In the genomic region with DNA sequence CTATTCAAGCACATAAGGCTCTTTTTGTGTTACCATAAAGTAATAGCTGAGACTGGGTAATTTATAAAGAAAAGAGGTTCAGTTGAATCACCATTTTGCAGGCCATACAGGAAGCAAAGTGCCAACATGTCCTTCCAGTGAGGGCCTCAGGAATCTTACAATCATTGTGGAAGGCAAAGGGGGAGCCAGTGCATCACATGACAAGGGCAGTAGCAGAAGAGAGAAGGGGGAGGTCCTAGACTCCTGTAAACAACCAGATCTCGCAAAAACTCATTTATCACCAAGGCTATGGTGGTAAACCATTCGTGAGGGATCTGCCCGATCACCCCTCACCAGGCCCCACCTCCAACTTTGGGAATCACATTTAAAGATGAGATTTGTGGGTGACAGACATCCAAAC, we compare ENCODE assay signal across 23 cellular contexts. TPM values are rescaled to one million over a fixed set of nuclear protein-coding genes. Genes with fewer than 3 reads are reported as not detected.
A peak's percentile ranks its signal among the peaks of the same experiment; 100 is the strongest.
DNase-seq lines count a peak whose midpoint lies in the region; ATAC-seq, FAIRE-seq and TF ChIP-seq lines count a peak whose summit lies in the region.
"Had no signal": no experiment of that assay in that cellular context is flagged by ENCODE, and none has a peak within 500 bp of the region (broad histone marks: within the 10 kb centered on the region; RNA-seq: fewer than 3 reads in every experiment).

No MANE protein-coding gene starts in this region.

- POLR2A ChIA-PET in HEK293 (lab: Yijun Ruan, JAX) (no interaction called here), K562 (lab: Yijun Ruan, JAX) (no interaction called here)
- POLR2A ChIA-PET in CD8-positive, alpha-beta T cell (lab: Charles Lee): no interaction called here

- no peak overlapping the region for H3K9ac ChIP-seq in K562 (ENCODE audit: insufficient read depth in 1 of 2, low read depth in 2 of 2, low read length in 2 of 2)
- no peak overlapping the region for H3K9ac ChIP-seq in mesendoderm (ENCODE audit: low read length)

- H3K4me3 ChIP-seq in HEK293 (ENCODE audit: low read depth, low read length) (no peak overlapping the region), K562 (no peak overlapping the region), mesendoderm (ENCODE audit: low read length) (no peak overlapping the region)
- H3K4me3 ChIP-seq in CD8-positive, alpha-beta T cell (ENCODE audit: low read depth, low read length): no peak overlapping the region

- H3K4me3 Mint-ChIP-seq in CD8-positive, alpha-beta T cell: no peak overlapping the region
- H3K4me3 Mint-ChIP-seq: CD4-positive, CD25-positive, alpha-beta regulatory T cell; IgD-negative memory B cell had no signal

- no peak for TF ChIP-seq CTCF in HEK293 (tag by site-specific recombination; IDR thresholded peaks at IDR 0.05)
- no peak for TF ChIP-seq CTCF in K562 (IDR thresholded peaks at IDR 0.05 in 2 of 3, conservative IDR thresholded peaks at IDR 0.05 in 1 of 3; ENCODE audit: insufficient read depth in 2 of 3, low read depth in 1 of 3, low read length in 3 of 3)
- no peak for TF ChIP-seq CTCF in CD8-positive, alpha-beta T cell (IDR thresholded peaks at IDR 0.05)

- H3K27ac ChIP-seq in HEK293 (ENCODE audit: extremely low read depth, low read depth, low read length): no peak overlapping the region
- H3K27ac ChIP-seq in K562 (ENCODE audit: extremely low read depth, low read depth, low read length): no peak overlapping the region
- H3K27ac ChIP-seq in mesendoderm (ENCODE audit: low read depth, low read length): no peak overlapping the region
- H3K27ac ChIP-seq in CD8-positive, alpha-beta T cell (ENCODE audit: low read depth, low read length): no peak overlapping the region

- H3K9me1 ChIP-seq in K562 (ENCODE audit: control insufficient read depth, insufficient read depth, low read length): no peaks in the 10 kb centered on the region

- TF ChIP-seq POLR2A in K562 (conservative IDR thresholded peaks at IDR 0.05): no peak

- peaks cover 3% of the 10 kb centered on the region; the same call in 1 of the 2 replicates for H3K4me1 ChIP-seq in HEK293 (ENCODE audit: control insufficient read depth, insufficient read depth, low read length)
- no peaks in the 10 kb centered on the region for H3K4me1 ChIP-seq in K562 (replicated peaks in 1 of 2; ENCODE audit: control insufficient read depth in 2 of 2, insufficient read depth in 2 of 2, low read length in 2 of 2)
- no peaks in the 10 kb centered on the region for H3K4me1 ChIP-seq in mesendoderm (ENCODE audit: control insufficient read depth, low read depth, low read length)
- H3K4me1 ChIP-seq in CD8-positive, alpha-beta T cell (ENCODE audit: insufficient read depth, low read length): no peaks in the 10 kb centered on the region
- H3K4me1 ChIP-seq: BE2C, Caco-2 had no signal

- no peak overlapping the region for H3K23ac ChIP-seq in mesendoderm (ENCODE audit: low read length)

- peaks cover 2% of the 10 kb centered on the region for H3K9me3 Mint-ChIP-seq in CD8-positive, alpha-beta T cell

- no peak overlapping the region for H4K8ac ChIP-seq in mesendoderm (ENCODE audit: low read depth, low read length)

- intact Hi-C loops in K562 (cut with micrococcal nuclease): no loop called here
- intact Hi-C loops in CD8-positive, alpha-beta T cell (cut with DNase I, micrococcal nuclease): no loop called here

- TF ChIP-seq RAD21 in K562 (CRISPR knock-in tag; conservative IDR thresholded peaks at IDR 0.05 in 1 of 2, IDR thresholded peaks at IDR 0.05 in 1 of 2): no peak

- no TSS peak for BruUV-seq in K562 (replicated peaks; lab: Mats Ljungman, UMichigan)

- no peaks in the 10 kb centered on the region for H3K4me1 Mint-ChIP-seq in CD8-positive, alpha-beta T cell (ENCODE audit: low read depth)
- H3K4me1 Mint-ChIP-seq: CD4-positive, CD25-positive, alpha-beta regulatory T cell; IgD-negative memory B cell had no signal

- in situ Hi-C loops in K562 (cut with MboI): no loop called here

- H2BK5ac ChIP-seq in mesendoderm (ENCODE audit: low read length): no peak overlapping the region

- H3K9me3 ChIP-seq in HEK293 (ENCODE audit: control insufficient read depth, insufficient read depth, low read depth, low read length): no peaks in the 10 kb centered on the region
- H3K9me3 ChIP-seq in K562 (replicated peaks; ENCODE audit: control insufficient read depth, insufficient read depth, low read depth, low read length): no peaks in the 10 kb centered on the region
- no peaks in the 10 kb centered on the region for H3K9me3 ChIP-seq in CD8-positive, alpha-beta T cell (ENCODE audit: low read length)
- H3K9me3 ChIP-seq: BE2C, Caco-2 had no signal

- no peak overlapping the region for H3K18ac ChIP-seq in mesendoderm (ENCODE audit: low read length)

- no peaks in the 10 kb centered on the region for H4K20me1 ChIP-seq in K562 (replicated peaks; ENCODE audit: control insufficient read depth, insufficient read depth, low read length)

- peak in 1 of 4 experiments; percentile 18 for DNase-seq in K562 (ENCODE audit: extremely low read depth in 1 of 4, low spot score in 3 of 4)
- DNase-seq in mesendoderm: peak; percentile 36
- no peak for DNase-seq in activated CD4-positive, alpha-beta T cell treated with anti-CD3 and anti-CD28 coated beads for 1 hour
- no peak for DNase-seq in CD8-positive, alpha-beta T cell
- DNase-seq: ACHN; BE2C; C1 segment of cervical spinal cord; Caco-2; CD4-positive, CD25-positive, alpha-beta regulatory T cell; DMS79; GDM1; HCEC 1CT; KG1 had no signal

- H3K79me1 ChIP-seq in mesendoderm (ENCODE audit: low read length): no peaks in the 10 kb centered on the region

- no peaks in the 10 kb centered on the region for H3K27me3 ChIP-seq in K562 (ENCODE audit: control insufficient read depth in 2 of 2, insufficient read depth in 2 of 2, low read length in 2 of 2)
- H3K27me3 ChIP-seq in mesendoderm (ENCODE audit: insufficient read depth, low read length, poor library complexity): no peaks in the 10 kb centered on the region
- no peaks in the 10 kb centered on the region for H3K27me3 ChIP-seq in CD8-positive, alpha-beta T cell (ENCODE audit: insufficient read depth, low read length)
- H3K27me3 ChIP-seq: BE2C had no signal

- H3K27ac Mint-ChIP-seq in CD8-positive, alpha-beta T cell: no peak overlapping the region
- H3K27ac Mint-ChIP-seq: CD4-positive, CD25-positive, alpha-beta regulatory T cell; IgD-negative memory B cell had no signal

- no peak overlapping the region for H2AK5ac ChIP-seq in mesendoderm (ENCODE audit: low read length)

- H3K4me2 ChIP-seq in K562 (ENCODE audit: insufficient read depth, low read length): no peak overlapping the region
- no peak overlapping the region for H3K4me2 ChIP-seq in mesendoderm (ENCODE audit: low read length)

- no peak for TF ChIP-seq EP300 in K562 (IDR thresholded peaks at IDR 0.05; ENCODE audit: low read length)

- no peak overlapping the region for H4K5ac ChIP-seq in mesendoderm (ENCODE audit: low read length)

- H2BK15ac ChIP-seq in mesendoderm (replicated peaks; ENCODE audit: low read depth): no peak overlapping the region

- no peak overlapping the region for H2BK120ac ChIP-seq in mesendoderm (ENCODE audit: low read depth, low read length)

- 4% methylated on average over 3 of the region's 3 CpGs for WGBS in K562 (ENCODE audit: insufficient coverage, low coverage, missing lambda C conversion rate)
- no CpG with 5 or more reads among the region's 3 CpGs for WGBS in mesendoderm (ENCODE audit: extremely low coverage, insufficient coverage, low lambda C conversion rate)

- peak; percentile 58 for ATAC-seq in K562
- ATAC-seq in HG02852 (IDR thresholded peaks at IDR 0.05; ENCODE audit: unreplicated experiment): no peak
- no peak for ATAC-seq in CD8-positive, alpha-beta T cell
- ATAC-seq in GM18868 (IDR thresholded peaks at IDR 0.05; ENCODE audit: unreplicated experiment): no peak
- ATAC-seq: HepG2 had no signal

- FAIRE-seq in K562 (lab: Jason Lieb, UNC): no peak
- FAIRE-seq: A204.1, D721Med, GM12892, H54, HepG2 had no signal

- no peaks in the 10 kb centered on the region for H3K36me3 Mint-ChIP-seq in CD8-positive, alpha-beta T cell
- H3K36me3 Mint-ChIP-seq: CD4-positive, CD25-positive, alpha-beta regulatory T cell; IgD-negative memory B cell had no signal

- H3K36me3 ChIP-seq in HEK293 (ENCODE audit: control insufficient read depth in 2 of 2, insufficient read depth in 1 of 2, low read length in 2 of 2) (no peaks in the 10 kb centered on the region), K562 (ENCODE audit: control insufficient read depth, insufficient read depth, low read length) (no peaks in the 10 kb centered on the region), mesendoderm (ENCODE audit: control insufficient read depth, insufficient read depth, low read length) (no peaks in the 10 kb centered on the region)
- no peaks in the 10 kb centered on the region for H3K36me3 ChIP-seq in CD8-positive, alpha-beta T cell (ENCODE audit: insufficient read depth, low read length)
- H3K36me3 ChIP-seq: BE2C had no signal

- H3K56ac ChIP-seq in mesendoderm (ENCODE audit: low read length): no peak overlapping the region

- no peak overlapping the region for H2AFZ ChIP-seq in K562 (ENCODE audit: low read depth, low read length)

- no peaks in the 10 kb centered on the region for H3K27me3 Mint-ChIP-seq in CD8-positive, alpha-beta T cell (ENCODE audit: low read depth)
- H3K27me3 Mint-ChIP-seq: CD4-positive, CD25-positive, alpha-beta regulatory T cell; IgD-negative memory B cell had no signal

- H3K79me2 ChIP-seq in K562 (ENCODE audit: control insufficient read depth, insufficient read depth, low read length): no peaks in the 10 kb centered on the region
- no peaks in the 10 kb centered on the region for H3K79me2 ChIP-seq in mesendoderm (ENCODE audit: control insufficient read depth, insufficient read depth, low read length)

- no peak overlapping the region for H3K4ac ChIP-seq in mesendoderm (ENCODE audit: low read depth, low read length)

- CTCF ChIA-PET in HEK293 (lab: Yijun Ruan, JAX): interaction anchor here (0.6 kb wide), 1 partner anchor 9 kb away, joined by 3 read pairs; no protein-coding TSS in a partner anchor
- CTCF ChIA-PET in K562 (lab: Yijun Ruan, JAX; ENCODE audit: low intra/inter-chr PET ratio): no interaction called here
- CTCF ChIA-PET in CD8-positive, alpha-beta T cell (lab: Charles Lee): no interaction called here

RNA-seq across cellular contexts. Expression of gene DSG4, which starts 16.7 kb away (rescaled TPM):
- total RNA-seq in K562 (2011; cell fraction: chromatin; rRNA removed; ENCODE audit: low replicate concordance): not detected in 2 replicates
- not detected in 2 replicates for total RNA-seq in K562 (2011; cell fraction: nucleolus; rRNA removed)
- not detected in 2 replicates for total RNA-seq in K562 (2011; cell fraction: nucleoplasm; rRNA removed)
- total RNA-seq in K562 (2014; rRNA removed): not detected in 2 replicates
- total RNA-seq in K562 (2014; rRNA removed; fragmentation: Illumina TruSeq; extraction: Trizol): not detected in 2 replicates
- not detected in 2 replicates for total RNA-seq in K562 (2015; rRNA removed; fragmentation: Illumina TruSeq; extraction: Trizol)
- total RNA-seq in K562 (2021): not detected in 2 replicates
- not detected in 2 replicates for polyA plus RNA-seq in K562 (2011; rRNA removed)
- polyA plus RNA-seq in K562 (2011; cell fraction: cytosol; rRNA removed): not detected in 2 replicates
- polyA plus RNA-seq in K562 (2011; cell fraction: nucleus; rRNA removed): not detected in 2 replicates
- not detected in 2 replicates for polyA plus RNA-seq in K562 (2012)
- not detected in 2 replicates for polyA plus RNA-seq in K562 (2014; fragmentation: Illumina TruSeq; extraction: Trizol)
- polyA plus RNA-seq in K562 (2014; fragmentation: Nextera tagmentation; extraction: Ambion mirVana): not detected
- not detected in 2 replicates for polyA plus RNA-seq in K562 (2014; rRNA removed)
- not detected in 2 replicates for polyA minus RNA-seq in K562 (2011; rRNA and poly(A)+ RNA removed)
- polyA minus RNA-seq in K562 (2011; cell fraction: cytosol; rRNA and poly(A)+ RNA removed): not detected in 2 replicates
- polyA minus RNA-seq in K562 (2011; cell fraction: nucleus; rRNA and poly(A)+ RNA removed): not detected in 2 replicates
- not detected for polyA plus RNA-seq in mesendoderm (2013, experiment 1 of 2)
- polyA plus RNA-seq in mesendoderm (2013, experiment 2 of 2): not detected
- total RNA-seq in CD8-positive, alpha-beta T cell: not detected
- total RNA-seq: Caco-2; CD4-positive, CD25-positive, alpha-beta regulatory T cell; Daoy; HepG2 had no signal
- polyA plus RNA-seq: CD4-positive, CD25-positive, alpha-beta regulatory T cell; IgD-negative memory B cell had no signal

RNA-seq across cellular contexts. Expression of gene DSG3, which starts 54.3 kb away (rescaled TPM):
- 0.18 TPM in 1 of 2 replicates, not detected in the other for total RNA-seq in K562 (2011; cell fraction: chromatin; rRNA removed; ENCODE audit: low replicate concordance)
- total RNA-seq in K562 (2011; cell fraction: nucleolus; rRNA removed): under 0.01 TPM in 1 of 2 replicates, not detected in the other
- total RNA-seq in K562 (2011; cell fraction: nucleoplasm; rRNA removed): 0.07 TPM in 1 of 2 replicates, not detected in the other
- total RNA-seq in K562 (2014; rRNA removed): 0.05 and 0.08 TPM in 2 replicates
- total RNA-seq in K562 (2014; rRNA removed; fragmentation: Illumina TruSeq; extraction: Trizol): 0.11 and 0.13 TPM in 2 replicates
- 0.15 and 0.18 TPM in 2 replicates for total RNA-seq in K562 (2015; rRNA removed; fragmentation: Illumina TruSeq; extraction: Trizol)
- total RNA-seq in K562 (2021): 0.07 and 0.18 TPM in 2 replicates
- 0.01 and 0.06 TPM in 2 replicates for polyA plus RNA-seq in K562 (2011; rRNA removed)
- polyA plus RNA-seq in K562 (2011; cell fraction: cytosol; rRNA removed): 0.01 TPM in 1 of 2 replicates, not detected in the other
- not detected in 2 replicates for polyA plus RNA-seq in K562 (2011; cell fraction: nucleus; rRNA removed)
- 0.13 and 0.24 TPM in 2 replicates for polyA plus RNA-seq in K562 (2012)
- 0.07 and 0.08 TPM in 2 replicates for polyA plus RNA-seq in K562 (2014; fragmentation: Illumina TruSeq; extraction: Trizol)
- polyA plus RNA-seq in K562 (2014; fragmentation: Nextera tagmentation; extraction: Ambion mirVana): under 1 TPM in 1 of 2 experiments, not detected in 1; 0.06 TPM
- 0.04 TPM in 2 replicates for polyA plus RNA-seq in K562 (2014; rRNA removed)
- polyA minus RNA-seq in K562 (2011; rRNA and poly(A)+ RNA removed): 0.03 and 0.04 TPM in 2 replicates
- polyA minus RNA-seq in K562 (2011; cell fraction: cytosol; rRNA and poly(A)+ RNA removed): not detected in 2 replicates
- under 0.01 TPM in 1 of 2 replicates, not detected in the other for polyA minus RNA-seq in K562 (2011; cell fraction: nucleus; rRNA and poly(A)+ RNA removed)
- 0.13 TPM for polyA plus RNA-seq in mesendoderm (2013, experiment 1 of 2)
- polyA plus RNA-seq in mesendoderm (2013, experiment 2 of 2): 0.11 TPM
- not detected for total RNA-seq in CD8-positive, alpha-beta T cell
- total RNA-seq: CD4-positive, CD25-positive, alpha-beta regulatory T cell; Daoy; HepG2 had no signal
- polyA plus RNA-seq: CD4-positive, CD25-positive, alpha-beta regulatory T cell; HepG2 had no signal
